Comparison of ENCODE assay signal across 8 cellular contexts in the genomic region with DNA sequence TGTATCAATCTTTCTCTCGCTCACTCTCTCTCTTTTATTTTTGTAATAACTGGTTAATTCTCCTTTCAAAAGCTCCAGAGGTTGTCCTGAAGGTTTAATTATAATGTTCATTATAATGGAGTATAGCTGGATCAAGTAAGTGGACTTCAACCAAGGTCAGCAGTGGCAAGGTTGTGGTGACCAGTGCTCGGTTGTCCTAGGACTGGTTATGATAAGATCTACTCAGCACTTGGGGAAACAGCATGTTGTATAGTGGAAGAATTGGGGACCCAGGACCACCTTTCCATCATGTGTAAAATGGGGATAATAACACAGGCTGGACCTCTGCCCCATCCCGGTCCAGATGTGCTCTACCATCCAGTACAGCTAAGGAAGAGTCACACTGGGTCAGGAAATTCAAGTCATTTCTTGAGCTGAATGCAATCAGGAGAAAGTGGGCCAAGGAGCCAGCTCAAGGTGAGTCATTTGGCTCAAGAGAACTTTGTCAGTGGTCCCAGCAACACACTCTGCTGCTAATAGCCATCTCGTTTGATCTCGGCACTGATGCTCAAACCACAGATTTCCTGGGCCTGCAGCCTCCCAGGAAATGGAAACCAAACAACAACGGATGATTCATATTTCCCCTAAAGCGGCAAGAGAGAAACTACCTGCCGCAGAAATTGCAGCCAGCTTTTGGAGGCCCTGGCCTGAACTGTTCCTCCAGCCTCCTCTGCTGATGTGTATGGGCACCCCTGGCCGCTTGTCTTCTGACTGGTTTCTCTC.
A peak's percentile ranks its signal among the peaks of the same experiment; 100 is the strongest.
DNase-seq lines count a peak whose midpoint lies in the region; ATAC-seq and TF ChIP-seq lines count a peak whose summit lies in the region.

No MANE protein-coding gene starts in this region.

- H3K27ac Mint-ChIP-seq in activated T-cell treated with anti-CD3 and anti-CD28 coated beads, Interleukin-2, amount 50 U/mL, for 24 hours, result peak overlapping the region; percentile 96

- H3K9me3 Mint-ChIP-seq in activated T-cell treated with anti-CD3 and anti-CD28 coated beads, Interleukin-2, amount 50 U/mL, for 24 hours, result peaks cover 8% of the 10 kb centered on the region

- intact Hi-C loops in mucosa of descending colon (cut with DNase I, micrococcal nuclease), result no loop called here

- no peaks in the 10 kb centered on the region for H3K9me3 ChIP-seq in mucosa of descending colon
- H3K9me3 ChIP-seq in BE2C, result no peaks in the 10 kb centered on the region; the same call in 1 of the 2 replicates

- POLR2A ChIA-PET in GM10248 (lab: Yijun Ruan, JAX), result interaction anchor here (0.9 to 1.0 kb wide), 2 partner anchors 18 to 122 kb away, joined by 3 read pairs; no protein-coding TSS in a partner anchor

- peaks cover 87% of the 10 kb centered on the region for H3K4me1 Mint-ChIP-seq in activated T-cell treated with anti-CD3 and anti-CD28 coated beads, Interleukin-2, amount 50 U/mL, for 24 hours (ENCODE audit: low read depth)

- TF ChIP-seq CTCF in GM10248 (IDR thresholded peaks at IDR 0.05; ENCODE audit: control extremely low read depth, extremely low read depth, low read depth, missing control alignments) (no peak), HFF-Myc (IDR thresholded peaks at IDR 0.05; ENCODE audit: low read depth, low read length, missing control alignments) (no peak), NB4 (IDR thresholded peaks at IDR 0.05; ENCODE audit: low read depth, low read length) (no peak), mucosa of descending colon (IDR thresholded peaks at IDR 0.05) (no peak), BE2C (IDR thresholded peaks at IDR 0.05; ENCODE audit: low read depth, low read length) (no peak)

- CTCF ChIA-PET in GM10248 (lab: Yijun Ruan, JAX), result interaction anchor here (1.4 to 1.7 kb wide), 3 partner anchors 10 to 93 kb away, joined by 3 to 4 read pairs (median 3); no protein-coding TSS in a partner anchor

- no peaks in the 10 kb centered on the region for H3K27me3 Mint-ChIP-seq in activated T-cell treated with anti-CD3 and anti-CD28 coated beads, Interleukin-2, amount 50 U/mL, for 24 hours

- no peaks in the 10 kb centered on the region for H3K36me3 Mint-ChIP-seq in activated T-cell treated with anti-CD3 and anti-CD28 coated beads, Interleukin-2, amount 50 U/mL, for 24 hours (ENCODE audit: low read depth)

- no peaks in the 10 kb centered on the region for H3K27me3 ChIP-seq in BE2C

- H3K4me3 ChIP-seq in HFF-Myc (replicated peaks; ENCODE audit: low read depth, low read length) (no peak overlapping the region), NB4 (ENCODE audit: low read depth, low read length) (no peak overlapping the region), mucosa of descending colon (no peak overlapping the region), BE2C (ENCODE audit: low read depth, low read length) (no peak overlapping the region)

- H3K4me3 Mint-ChIP-seq in activated T-cell treated with anti-CD3 and anti-CD28 coated beads, Interleukin-2, amount 50 U/mL, for 24 hours, result peak overlapping the region; percentile 21

- TF ChIP-seq POLR2A in NB4 (IDR thresholded peaks at IDR 0.05; ENCODE audit: extremely low read depth, insufficient read length), result no peak

- peak; percentile 76 for ATAC-seq in mucosa of descending colon

- no peaks in the 10 kb centered on the region for H3K4me1 ChIP-seq in mucosa of descending colon (ENCODE audit: low read depth)
- H3K4me1 ChIP-seq in BE2C, result no peaks in the 10 kb centered on the region

- H3K36me3 ChIP-seq in mucosa of descending colon (ENCODE audit: low read depth), result no peaks in the 10 kb centered on the region
- H3K36me3 ChIP-seq in BE2C, result no peaks in the 10 kb centered on the region

- DNase-seq in GM10248 (ENCODE audit: extremely low spot score) (peak; percentile 69), HFF-Myc (ENCODE audit: extremely low read depth, low read depth) (peak; percentile 91), NB4 (ENCODE audit: low read depth) (peak; percentile 98), mucosa of descending colon (peak in 2 of 3 donors; percentile 29 to 35), NCI-H187 treated with DMSO at 0.1 percent for 48 hours (lab: John Stamatoyannopoulos, UW) (no peak), OCI-M2 (lab: John Stamatoyannopoulos, UW; ENCODE audit: unreplicated experiment) (no peak), BE2C (no peak)
- DNase-seq in activated T-cell treated with anti-CD3 and anti-CD28 coated beads, Interleukin-2, amount 50 U/mL, for 24 hours, result peak; percentile 73

Comparison
In these comparisons a context has a peak if more than half of its experiments do, and no peak if none do; other contexts are left out.
1. DNase-seq: peak in GM10248 (single experiment), HFF-Myc (single experiment), NB4 (single experiment), activated T-cell treated with anti-CD3 and anti-CD28 coated beads, Interleukin-2, amount 50 U/mL, for 24 hours (single experiment) and mucosa of descending colon (2 of 3); none in NCI-H187 treated with DMSO at 0.1 percent for 48 hours (single experiment), OCI-M2 (single experiment) and BE2C (single experiment).